ENCODE assay signal across 8 cellular contexts in genomic region chr9:67722460-67723090, GRCh38.
DNase-seq lines count a peak whose midpoint lies in the region; ATAC-seq and TF ChIP-seq lines count a peak whose summit lies in the region.
"Not testable (repeated sequence)": the region's sequence is repeated elsewhere in the genome, so short reads cannot be mapped to it uniquely, and the experiment has no call there.

No MANE protein-coding gene starts in this region.

- not testable (repeated sequence) for H3K27ac ChIP-seq in right lobe of liver, upper lobe of right lung

- not testable (repeated sequence) for H3K4me3 Mint-ChIP-seq in activated naive CD8-positive, alpha-beta T cell treated with anti-CD3 and anti-CD28 coated beads, Interleukin-2, amount 10 ng/mL, durations not matched to agents 7 days and 5 days

- not testable (repeated sequence) for H3K36me3 Mint-ChIP-seq in activated naive CD8-positive, alpha-beta T cell treated with anti-CD3 and anti-CD28 coated beads, Interleukin-2, amount 10 ng/mL, durations not matched to agents 7 days and 5 days

- POLR2A ChIA-PET in activated naive CD8-positive, alpha-beta T cell treated with anti-CD3 and anti-CD28 coated beads, Interleukin-2, amount 10 ng/mL, durations not matched to agents 7 days and 5 days (lab: Charles Lee), result not testable (repeated sequence)

- TF ChIP-seq POLR2A in right lobe of liver (IDR thresholded peaks at IDR 0.05), result not testable (repeated sequence)

- H3K4me3 ChIP-seq in right lobe of liver, upper lobe of right lung: not testable (repeated sequence)

- H3K4me1 Mint-ChIP-seq in activated naive CD8-positive, alpha-beta T cell treated with anti-CD3 and anti-CD28 coated beads, Interleukin-2, amount 10 ng/mL, durations not matched to agents 7 days and 5 days, result not testable (repeated sequence)

- H3K27ac Mint-ChIP-seq in activated naive CD8-positive, alpha-beta T cell treated with anti-CD3 and anti-CD28 coated beads, Interleukin-2, amount 10 ng/mL, durations not matched to agents 7 days and 5 days, result not testable (repeated sequence)

- TF ChIP-seq CTCF in right lobe of liver (IDR thresholded peaks at IDR 0.05); upper lobe of right lung (IDR thresholded peaks at IDR 0.05): not testable (repeated sequence)

- not testable (repeated sequence) for H3K27me3 Mint-ChIP-seq in activated naive CD8-positive, alpha-beta T cell treated with anti-CD3 and anti-CD28 coated beads, Interleukin-2, amount 10 ng/mL, durations not matched to agents 7 days and 5 days

- not testable (repeated sequence) for H3K4me1 ChIP-seq in right lobe of liver, upper lobe of right lung

- not testable (repeated sequence) for H3K9me3 Mint-ChIP-seq in activated naive CD8-positive, alpha-beta T cell treated with anti-CD3 and anti-CD28 coated beads, Interleukin-2, amount 10 ng/mL, durations not matched to agents 7 days and 5 days

- not testable (repeated sequence) for DNase-seq in activated naive CD8-positive, alpha-beta T cell treated with anti-CD3 and anti-CD28 coated beads, Interleukin-2, amount 10 ng/mL, durations not matched to agents 7 days and 5 days; right lobe of liver; upper lobe of right lung

- ATAC-seq in GM18870 (IDR thresholded peaks at IDR 0.05; ENCODE audit: unreplicated experiment) (peak; percentile 89), GM21367 (IDR thresholded peaks at IDR 0.05; ENCODE audit: unreplicated experiment) (peak; percentile 73), HG02623 (IDR thresholded peaks at IDR 0.05; ENCODE audit: unreplicated experiment) (peak; percentile 75), HG03095 (IDR thresholded peaks at IDR 0.05; ENCODE audit: unreplicated experiment) (peak; percentile 80), HG03565 (IDR thresholded peaks at IDR 0.05; ENCODE audit: unreplicated experiment) (peak; percentile 76), right lobe of liver (peak; percentile 79 to 89 (median 85)), upper lobe of right lung (peak; percentile 86)
- peak; percentile 83 for ATAC-seq in activated naive CD8-positive, alpha-beta T cell treated with anti-CD3 and anti-CD28 coated beads, Interleukin-2, amount 10 ng/mL, durations not matched to agents 7 days and 5 days (ENCODE audit: low read depth)

- H3K36me3 ChIP-seq in right lobe of liver, upper lobe of right lung: not testable (repeated sequence)

- no CpG with 5 or more reads among the region's 41 CpGs for WGBS in right lobe of liver (ENCODE audit: insufficient coverage, low coverage, low lambda C conversion rate, missing lambda C conversion rate)

- not testable (repeated sequence) for H3K9me3 ChIP-seq in right lobe of liver, upper lobe of right lung

- not testable (repeated sequence) for H3K27me3 ChIP-seq in right lobe of liver, upper lobe of right lung

- intact Hi-C loops in right lobe of liver (cut with DNase I); upper lobe of right lung (cut with DNase I): not testable (repeated sequence)
